ENCODE assay signal across 8 cellular contexts in genomic region chr15:69394556-69395282, GRCh38. TPM values are rescaled to one million over a fixed set of nuclear protein-coding genes. Genes with fewer than 3 reads are reported as not detected.
DNase-seq lines count a peak whose midpoint lies in the region; ATAC-seq, FAIRE-seq and TF ChIP-seq lines count a peak whose summit lies in the region.

No MANE protein-coding gene starts in this region.

- peak; percentile 92 for TF ChIP-seq CTCF in HFF-Myc (IDR thresholded peaks at IDR 0.05; ENCODE audit: low read depth, low read length, missing control alignments)
- TF ChIP-seq CTCF in H1 (IDR thresholded peaks at IDR 0.05; ENCODE audit: control extremely low read depth in 1 of 3, insufficient read depth in 1 of 3, low read depth in 1 of 3, low read length in 3 of 3), result peak; percentile 88 to 97 (median 91)

- no peak overlapping the region; the same call in 1 of the 2 replicates for H4K8ac ChIP-seq in H1 (ENCODE audit: extremely low read depth, insufficient read depth, low read length)
- H4K8ac ChIP-seq in mesendoderm (ENCODE audit: low read depth, low read length), result no peak overlapping the region

- H2BK15ac ChIP-seq in H1 (ENCODE audit: low read length) (no peak overlapping the region), mesendoderm (replicated peaks; ENCODE audit: low read depth) (no peak overlapping the region)

- no peaks in the 10 kb centered on the region for H3K9me3 ChIP-seq in H1 (ENCODE audit: insufficient read depth in 2 of 2, low read depth in 1 of 2, low read length in 1 of 2)

- CTCF ChIA-PET in H1 (lab: Charles Lee; ENCODE audit: partially characterized antibody), result interaction anchor here (0.5 to 6.1 kb wide), 37 partner anchors 10 to 359 kb away, joined by 3 to 43 read pairs (median 4); partner anchors contain the start of gene KIF23

- POLR2A ChIA-PET in H1 (lab: Charles Lee; ENCODE audit: partially characterized antibody), result interaction anchor here (1.0 kb wide), 1 partner anchor 58 kb away, joined by 5 read pairs; the partner anchor contains the start of gene RPLP1

- peak; percentile 55 for FAIRE-seq in H1 (lab: Jason Lieb, UNC)

- H2BK20ac ChIP-seq in H1 (ENCODE audit: low read length), result no peak overlapping the region

- no peak overlapping the region for H2BK120ac ChIP-seq in H1 (replicated peaks; ENCODE audit: low read depth, low read length)
- H2BK120ac ChIP-seq in mesendoderm (ENCODE audit: low read depth, low read length), result no peak overlapping the region

- H3K9ac ChIP-seq in H1 (replicated peaks in 1 of 4; ENCODE audit: extremely low read depth in 1 of 4, low read depth in 3 of 4, low read length in 3 of 4) (no peak overlapping the region), mesendoderm (ENCODE audit: low read length) (peak overlapping the region; percentile 35)

- H2AFZ ChIP-seq in H1 (ENCODE audit: low read length), result no peak overlapping the region; the same call in 1 of the 2 replicates

- peaks cover 0 to 17% (median 7%) of the 10 kb centered on the region in 4 experiments; a peak in 5 of 7 replicates for H3K4me1 ChIP-seq in H1 (replicated peaks in 1 of 4; ENCODE audit: control insufficient read depth in 3 of 4, insufficient read depth in 4 of 4, low read length in 3 of 4)
- no peaks in the 10 kb centered on the region for H3K4me1 ChIP-seq in mesendoderm (ENCODE audit: control insufficient read depth, low read depth, low read length)

- H3K4me2 ChIP-seq in H1 (ENCODE audit: insufficient read depth in 1 of 2, low read depth in 2 of 2, low read length in 2 of 2) (peak overlapping the region in 1 of 2 experiments; percentile 43; a peak in 3 of 4 replicates), mesendoderm (ENCODE audit: low read length) (no peak overlapping the region)

- H3K27ac ChIP-seq in H1 (ENCODE audit: low read depth, low read length) (no peak overlapping the region), mesendoderm (ENCODE audit: low read depth, low read length) (no peak overlapping the region)

- no peak for ATAC-seq in HG02885 (IDR thresholded peaks at IDR 0.05; ENCODE audit: poor library complexity, unreplicated experiment)

- H3K18ac ChIP-seq in H1 (ENCODE audit: extremely low read depth, low read length) (no peak overlapping the region; the same call in 1 of the 2 replicates), mesendoderm (ENCODE audit: low read length) (no peak overlapping the region)

- H3K27me3 ChIP-seq in H1 (replicated peaks in 1 of 4; ENCODE audit: control insufficient read depth in 3 of 4, extremely low read depth in 1 of 4, insufficient read depth in 3 of 4, low read length in 3 of 4) (no peaks in the 10 kb centered on the region), mesendoderm (ENCODE audit: insufficient read depth, low read length, poor library complexity) (no peaks in the 10 kb centered on the region)

- WGBS in H1 (ENCODE audit: extremely low coverage in 1 of 2, insufficient coverage in 1 of 2, insufficient read length in 1 of 2, insufficient replicate concordance in 2 of 2, low coverage in 1 of 2, low lambda C conversion rate in 2 of 2, missing lambda C conversion rate in 1 of 2), 2 experiments, result 28% methylated on average over 36 of the region's 36 CpGs; no CpG with 5 or more reads in 1 of the 2 experiments
- WGBS in mesendoderm (ENCODE audit: extremely low coverage, insufficient coverage, low lambda C conversion rate), result no CpG with 5 or more reads among the region's 36 CpGs

- no peak overlapping the region for H4K5ac ChIP-seq in H1 (ENCODE audit: insufficient read length, low read depth, low read length)
- H4K5ac ChIP-seq in mesendoderm (ENCODE audit: low read length), result no peak overlapping the region

- H3K79me2 ChIP-seq in H1 (ENCODE audit: control insufficient read depth in 1 of 2, insufficient read depth in 2 of 2, low read length in 2 of 2), result no peaks in the 10 kb centered on the region
- H3K79me2 ChIP-seq in mesendoderm (ENCODE audit: control insufficient read depth, insufficient read depth, low read length), result no peaks in the 10 kb centered on the region

- H3K4ac ChIP-seq in H1 (replicated peaks; ENCODE audit: insufficient read length, low read depth, low read length) (no peak overlapping the region), mesendoderm (ENCODE audit: low read depth, low read length) (no peak overlapping the region)

- H4K91ac ChIP-seq in H1 (replicated peaks; ENCODE audit: insufficient read length, low read length), result no peak overlapping the region

- H3K14ac ChIP-seq in H1 (ENCODE audit: insufficient read length), result no peak overlapping the region

- TF ChIP-seq POLR2A in H1 (IDR thresholded peaks at IDR 0.05; ENCODE audit: control extremely low read depth in 1 of 2, low read depth in 2 of 2, low read length in 2 of 2), result no peak

- no peaks in the 10 kb centered on the region; the same call in 1 of the 2 replicates for H3K79me1 ChIP-seq in H1 (ENCODE audit: low read depth, low read length)
- no peaks in the 10 kb centered on the region for H3K79me1 ChIP-seq in mesendoderm (ENCODE audit: low read length)

- H2BK5ac ChIP-seq in H1 (ENCODE audit: low read depth, low read length) (no peak overlapping the region; the same call in 1 of the 2 replicates), mesendoderm (ENCODE audit: low read length) (no peak overlapping the region)

- DNase-seq in DMS114 treated with DMSO at 0.1 percent for 48 hours (lab: John Stamatoyannopoulos, UW; ENCODE audit: unreplicated experiment), result peak; percentile 64
- peak; percentile 45 for DNase-seq in HFF-Myc (ENCODE audit: extremely low read depth, low read depth)
- DNase-seq in NOMO-1 (lab: John Stamatoyannopoulos, UW; ENCODE audit: unreplicated experiment in 2 of 2), result peak; percentile 77 to 82
- peak; percentile 98 for DNase-seq in activated CD8-positive, alpha-beta memory T cell treated with anti-CD3 and anti-CD28 coated beads for 24 hours
- peak; percentile 67 to 100 for DNase-seq in H1 (ENCODE audit: low read depth in 1 of 2, low spot score in 2 of 2)
- peak; percentile 82 for DNase-seq in mesendoderm
- peak; percentile 56 to 58 for DNase-seq in stimulated activated CD8-positive, alpha-beta memory T cell treated with anti-CD3 and anti-CD28 coated beads, Interleukin-15, amount 100 ng/mL, for 4 hours (ENCODE audit: low read depth in 2 of 2)

- no peak overlapping the region for H3K23ac ChIP-seq in H1 (ENCODE audit: insufficient read length)
- no peak overlapping the region for H3K23ac ChIP-seq in mesendoderm (ENCODE audit: low read length)

- peak; percentile 88 to 95 for TF ChIP-seq RAD21 in H1 (IDR thresholded peaks at IDR 0.05 in 1 of 2, conservative IDR thresholded peaks at IDR 0.05 in 1 of 2; ENCODE audit: low read depth in 2 of 2, low read length in 2 of 2)

- H3K36me3 ChIP-seq in H1 (ENCODE audit: control insufficient read depth in 2 of 4, insufficient read depth in 4 of 4, low read length in 3 of 4) (no peaks in the 10 kb centered on the region), mesendoderm (ENCODE audit: control insufficient read depth, insufficient read depth, low read length) (no peaks in the 10 kb centered on the region)

- H3K56ac ChIP-seq in H1 (replicated peaks; ENCODE audit: insufficient read length, low read depth, low read length) (no peak overlapping the region), mesendoderm (ENCODE audit: low read length) (peak overlapping the region; percentile 57)

- no peak overlapping the region for H2BK12ac ChIP-seq in H1 (ENCODE audit: low read depth, low read length)

- peaks cover 0 to 2% of the 10 kb centered on the region in 2 experiments for H4K20me1 ChIP-seq in H1 (replicated peaks in 1 of 2; ENCODE audit: control insufficient read depth in 1 of 2, insufficient read depth in 2 of 2, low read length in 2 of 2)

- no peak for TF ChIP-seq EP300 in H1 (IDR thresholded peaks at IDR 0.05; ENCODE audit: borderline replicate concordance in 1 of 2, low read depth in 2 of 2, low read length in 2 of 2)

- H3K4me3 ChIP-seq in HFF-Myc (replicated peaks; ENCODE audit: low read depth, low read length), result no peak overlapping the region
- H3K4me3 ChIP-seq in H1 (ENCODE audit: extremely low read depth in 1 of 4, insufficient read depth in 2 of 4, low read depth in 3 of 4, low read length in 4 of 4), result peak overlapping the region in 1 of 4 experiments; percentile 26; a peak in 1 of 8 replicates
- no peak overlapping the region for H3K4me3 ChIP-seq in mesendoderm (ENCODE audit: low read length)

- H2AK5ac ChIP-seq in H1 (ENCODE audit: low read depth, low read length) (no peak overlapping the region), mesendoderm (ENCODE audit: low read length) (no peak overlapping the region)

- H3K23me2 ChIP-seq in H1 (ENCODE audit: low read depth, low read length), result no peaks in the 10 kb centered on the region

TF ChIP-seq in H1, 55 proteins besides CTCF, POLR2A, EP300 and RAD21 (continues in another document):
- 0 out of 2 replicates have a peak, but pooled peaks have one; percentile 22 for TF ChIP-seq TAF1 (IDR thresholded peaks at IDR 0.05; ENCODE audit: low read depth, low read length)
- TF ChIP-seq ATF3 (IDR thresholded peaks at IDR 0.05; ENCODE audit: insufficient read depth, low read depth, low read length), result peak; percentile 54; the same call in 1 of the 2 replicates

RNA-seq across cellular contexts. Expression of gene KIF23, which starts 19.4 kb away (rescaled TPM):
- 77.2 and 77.4 TPM in 2 replicates for total RNA-seq in H1 (2021; fragmentation: NEBNext Ultra II Directional; extraction: Animal tissue kit (Norgen Biotek cat#: 25700))
- 17.9 and 26.2 TPM in 2 replicates for polyA plus RNA-seq in H1 (2011; rRNA removed)
- 35.8 TPM for polyA plus RNA-seq in H1 (2011; cell fraction: cytosol; rRNA removed)
- polyA plus RNA-seq in H1 (2011; cell fraction: nucleus; rRNA removed), result 26.3 TPM
- 49.1 to 67.9 TPM (median 50.1 TPM) in 4 replicates for polyA plus RNA-seq in H1 (2012, experiment 1 of 2)
- 3.7 TPM for polyA plus RNA-seq in H1 (2012, experiment 2 of 2)
- 40.5 TPM for polyA plus RNA-seq in H1 (2013, experiment 1 of 2)
- polyA plus RNA-seq in H1 (2013, experiment 2 of 2), result 39.7 TPM
- 31.8 and 41.4 TPM in 2 replicates for polyA minus RNA-seq in H1 (2011; rRNA and poly(A)+ RNA removed)
- polyA minus RNA-seq in H1 (2011; cell fraction: cytosol; rRNA and poly(A)+ RNA removed), result 34.8 TPM
- polyA minus RNA-seq in H1 (2011; cell fraction: nucleus; rRNA and poly(A)+ RNA removed), result 52.6 TPM
- polyA plus RNA-seq in mesendoderm (2013, experiment 1 of 2), result 55.5 TPM
- polyA plus RNA-seq in mesendoderm (2013, experiment 2 of 2), result 58.0 TPM

RNA-seq across cellular contexts. Expression of gene RPLP1, which starts 57.9 kb away (rescaled TPM):
- 2,089 and 2,151 TPM in 2 replicates for total RNA-seq in H1 (2021; fragmentation: NEBNext Ultra II Directional; extraction: Animal tissue kit (Norgen Biotek cat#: 25700))
- polyA plus RNA-seq in H1 (2011; rRNA removed), result 3,704 and 4,387 TPM in 2 replicates
- 2,748 TPM for polyA plus RNA-seq in H1 (2011; cell fraction: cytosol; rRNA removed)
- 1,651 TPM for polyA plus RNA-seq in H1 (2011; cell fraction: nucleus; rRNA removed)
- 1,981 to 3,990 TPM (median 2,946 TPM) in 4 replicates for polyA plus RNA-seq in H1 (2012, experiment 1 of 2)
- 11,458 TPM for polyA plus RNA-seq in H1 (2012, experiment 2 of 2)
- polyA plus RNA-seq in H1 (2013, experiment 1 of 2), result 3,955 TPM
- polyA plus RNA-seq in H1 (2013, experiment 2 of 2), result 3,734 TPM
- polyA minus RNA-seq in H1 (2011; rRNA and poly(A)+ RNA removed), result 238 and 353 TPM in 2 replicates
- polyA minus RNA-seq in H1 (2011; cell fraction: cytosol; rRNA and poly(A)+ RNA removed), result 4,450 TPM
- 579 TPM for polyA minus RNA-seq in H1 (2011; cell fraction: nucleus; rRNA and poly(A)+ RNA removed)
- 3,171 TPM for polyA plus RNA-seq in mesendoderm (2013, experiment 1 of 2)
- 3,051 TPM for polyA plus RNA-seq in mesendoderm (2013, experiment 2 of 2)

Comparison
In these comparisons a context has a peak if more than half of its experiments do, and no peak if none do; other contexts are left out.
1. DNase-seq: peak in every context shown above with its lines; median percentile 98 in activated CD8-positive, alpha-beta memory T cell treated with anti-CD3 and anti-CD28 coated beads for 24 hours; 84 in H1; 82 in mesendoderm; 80 in NOMO-1; 64 in DMS114 treated with DMSO at 0.1 percent for 48 hours; 57 in stimulated activated CD8-positive, alpha-beta memory T cell treated with anti-CD3 and anti-CD28 coated beads, Interleukin-15, amount 100 ng/mL, for 4 hours; 45 in HFF-Myc.